10 cellular contexts compared by ENCODE assay signal in the genomic region with DNA sequence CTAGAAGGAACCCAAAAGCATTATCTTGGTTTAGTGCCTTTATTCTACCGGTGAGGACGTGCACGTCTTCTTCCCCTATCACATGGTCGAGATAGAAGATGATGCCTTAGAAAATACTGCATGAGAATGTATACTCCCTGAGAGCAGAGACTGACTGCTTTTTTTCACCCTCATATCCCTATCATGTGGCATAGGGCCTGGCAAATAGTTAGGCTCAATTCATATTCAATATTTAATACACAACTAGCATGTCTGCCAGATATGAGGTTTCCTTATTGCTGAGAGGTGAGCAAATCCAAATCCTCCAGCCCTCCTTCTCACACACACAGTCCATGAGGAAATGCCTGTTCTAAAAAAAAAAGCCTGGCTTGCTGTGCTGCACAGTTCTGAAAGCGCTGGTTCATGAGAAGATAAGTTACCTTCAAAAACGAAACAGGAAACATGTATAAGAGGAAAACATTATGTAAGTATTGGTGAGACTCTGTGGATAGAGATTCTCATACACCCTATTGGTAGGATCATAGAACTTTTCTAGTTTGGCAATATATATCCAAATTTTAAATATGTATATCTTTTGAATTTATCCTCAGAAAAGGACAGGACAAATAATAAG. TPM values are rescaled to one million over a fixed set of nuclear protein-coding genes. Genes with fewer than 3 reads are reported as not detected.
A peak's percentile ranks its signal among the peaks of the same experiment; 100 is the strongest.
DNase-seq lines count a peak whose midpoint lies in the region; ATAC-seq and TF ChIP-seq lines count a peak whose summit lies in the region.
"Had no signal": no experiment of that assay in that cellular context is flagged by ENCODE, and none has a peak within 500 bp of the region (broad histone marks: within the 10 kb centered on the region; RNA-seq: fewer than 3 reads in every experiment).

No MANE protein-coding gene starts in this region.

- H3K9me3 ChIP-seq in transverse colon = no peaks in the 10 kb centered on the region
- H3K9me3 ChIP-seq: BE2C had no signal

- H3K4me1 ChIP-seq in transverse colon = peaks cover 0 to 27% (median 10%) of the 10 kb centered on the region in 4 donors

- no peaks in the 10 kb centered on the region for H3K27me3 Mint-ChIP-seq in activated T-cell treated with anti-CD3 and anti-CD28 coated beads, Interleukin-2, amount 50 U/mL, for 72 hours (ENCODE audit: low read depth)
- no peaks in the 10 kb centered on the region for H3K27me3 Mint-ChIP-seq in Calu3 (ENCODE audit: unreplicated experiment)

- H3K4me1 Mint-ChIP-seq in activated T-cell treated with anti-CD3 and anti-CD28 coated beads, Interleukin-2, amount 50 U/mL, for 72 hours (ENCODE audit: low read depth) = peaks cover 15% of the 10 kb centered on the region
- H3K4me1 Mint-ChIP-seq in Calu3 (ENCODE audit: low read depth, unreplicated experiment) = peaks cover 7% of the 10 kb centered on the region

- WGBS in transverse colon (ENCODE audit: low coverage in 1 of 2), 2 donors = 28 to 55% methylated on average over 6 of the region's 6 CpGs

- peaks cover 2% of the 10 kb centered on the region in 2 donors for H3K36me3 Mint-ChIP-seq in activated T-cell treated with anti-CD3 and anti-CD28 coated beads, Interleukin-2, amount 50 U/mL, for 72 hours (ENCODE audit: insufficient read depth in 2 of 2)
- H3K36me3 Mint-ChIP-seq in Calu3 (ENCODE audit: insufficient read depth, unreplicated experiment) = no peaks in the 10 kb centered on the region

- H3K4me3 ChIP-seq in transverse colon = no peak overlapping the region

- CTCF ChIA-PET in Calu3 (lab: Charles Lee) = no interaction called here

- in situ Hi-C loops in transverse colon (cut with MboI; ENCODE audit: low pct_ligation_motif_present in 1 of 4, low pct_unique_long_range_greater_than_20kb in 1 of 4, low sequenced_read_pairs in 3 of 4) = no loop called here

- no peaks in the 10 kb centered on the region for H3K27me3 ChIP-seq in transverse colon
- H3K27me3 ChIP-seq: BE2C had no signal

- peaks cover 5 to 6% of the 10 kb centered on the region in 2 donors for H3K9me3 Mint-ChIP-seq in activated T-cell treated with anti-CD3 and anti-CD28 coated beads, Interleukin-2, amount 50 U/mL, for 72 hours
- no peaks in the 10 kb centered on the region for H3K9me3 Mint-ChIP-seq in Calu3 (ENCODE audit: low read depth, unreplicated experiment)

- TF ChIP-seq EP300 in transverse colon (IDR thresholded peaks at IDR 0.05; ENCODE audit: low read depth) = no peak

- peak overlapping the region in 1 of 2 donors; percentile 75 for H3K4me3 Mint-ChIP-seq in activated T-cell treated with anti-CD3 and anti-CD28 coated beads, Interleukin-2, amount 50 U/mL, for 72 hours
- no peak overlapping the region for H3K4me3 Mint-ChIP-seq in Calu3 (ENCODE audit: low read depth, unreplicated experiment)

- H3K27ac Mint-ChIP-seq in activated T-cell treated with anti-CD3 and anti-CD28 coated beads, Interleukin-2, amount 50 U/mL, for 72 hours = no peak overlapping the region
- H3K27ac Mint-ChIP-seq in Calu3 (ENCODE audit: unreplicated experiment) = no peak overlapping the region

- peak; percentile 72 to 89 for ATAC-seq in activated T-cell treated with anti-CD3 and anti-CD28 coated beads, Interleukin-2, amount 50 U/mL, for 72 hours (replicated peaks in 1 of 2)

- peak in 2 of 5 experiments; percentile 37 to 44 for TF ChIP-seq CTCF in transverse colon (IDR thresholded peaks at IDR 0.05)
- no peak for TF ChIP-seq CTCF in Calu3 (IDR thresholded peaks at IDR 0.05; ENCODE audit: unreplicated experiment)

- no peaks in the 10 kb centered on the region for H3K36me3 ChIP-seq in transverse colon
- H3K36me3 ChIP-seq: BE2C had no signal

- no peak for DNase-seq in activated T-cell treated with anti-CD3 and anti-CD28 coated beads, Interleukin-2, amount 50 U/mL, for 72 hours
- DNase-seq in activated T-cell treated with anti-CD3 and anti-CD28 coated beads, Interleukin-2, amount 50 U/mL, for 48 hours = no peak
- DNase-seq in Kasumi-1 (lab: John Stamatoyannopoulos, UW) = peak; percentile 19 to 34
- peak; percentile 39 for DNase-seq in central memory CD4-positive, alpha-beta T cell
- no peak for DNase-seq in transverse colon
- DNase-seq in Calu3 = no peak
- DNase-seq in COLO829 (ENCODE audit: low spot score) = no peak
- DNase-seq in cardiac septum (ENCODE audit: low spot score) = no peak
- DNase-seq: BE2C, caudate nucleus had no signal

- TF ChIP-seq POLR2A in transverse colon (IDR thresholded peaks at IDR 0.05) = no peak

- peak overlapping the region; percentile 48 to 79 (median 70) for H3K27ac ChIP-seq in transverse colon

- BruUV-seq in Calu3 (replicated peaks; lab: Mats Ljungman, UMichigan) = no TSS peak

- intact Hi-C loops in transverse colon (cut with DNase I; ENCODE audit: low total_unique reads) = no loop called here
- intact Hi-C loops in Calu3 (cut with micrococcal nuclease; ENCODE audit: unreplicated experiment) = loop anchor here (1.0 kb wide), 1 partner anchor 187 kb away; the partner anchor contains the start of gene XXYLT1
- intact Hi-C loops in cardiac septum (cut with DNase I) = no loop called here

RNA-seq across cellular contexts. Expression of gene ACAP2, which starts 15.5 kb away (rescaled TPM):
- total RNA-seq in activated T-cell treated with anti-CD3 and anti-CD28 coated beads, Interleukin-2, amount 50 U/mL, for 72 hours = 10 to 100 TPM; 63.0 to 67.5 TPM
- total RNA-seq in transverse colon (10 to 100 TPM; 17.3 to 97.5 (median 64.6) TPM), Calu3 (2022) (74.0 TPM in 2 replicates), cardiac septum (20.0 TPM)

Comparison
In these comparisons a context has a peak if more than half of its experiments do, and no peak if none do; other contexts are left out.
1. DNase-seq: peak in Kasumi-1 (2 of 2) and central memory CD4-positive, alpha-beta T cell (single experiment); none in activated T-cell treated with anti-CD3 and anti-CD28 coated beads, Interleukin-2, amount 50 U/mL, for 72 hours (0 of 2), activated T-cell treated with anti-CD3 and anti-CD28 coated beads, Interleukin-2, amount 50 U/mL, for 48 hours (0 of 2), transverse colon (single experiment), Calu3 (single experiment), COLO829 (single experiment) and cardiac septum (single experiment).